Comparison of ENCODE assay signal across 1 cellular context in genomic region chr6:156691018-156691417, GRCh38.
TF ChIP-seq lines count a peak whose summit lies in the region.

No MANE protein-coding gene starts in this region.

TF ChIP-seq in GM12878, 131 proteins besides CTCF, POLR2A, EP300 and RAD21 (continued from another document):
- TF ChIP-seq RELB (IDR thresholded peaks at IDR 0.05; ENCODE audit: low read depth): peak; percentile 72; the same call in 1 of the 2 replicates
- TF ChIP-seq POU2F2 (IDR thresholded peaks at IDR 0.05; ENCODE audit: borderline replicate concordance, low read depth, low read length): peak; percentile 75
- peak; percentile 36 for TF ChIP-seq SP1 (IDR thresholded peaks at IDR 0.05; ENCODE audit: low read depth, low read length)
- TF ChIP-seq MTA2 (IDR thresholded peaks at IDR 0.05; ENCODE audit: low read depth): peak; percentile 88
- TF ChIP-seq GATAD2B (conservative IDR thresholded peaks at IDR 0.05; ENCODE audit: low read depth): peak; percentile 87; the same call in 1 of the 2 replicates
- TF ChIP-seq ATF7 (IDR thresholded peaks at IDR 0.05; ENCODE audit: low read depth): peak; percentile 48; the same call in 1 of the 2 replicates
- TF ChIP-seq IRF4 (IDR thresholded peaks at IDR 0.05; ENCODE audit: low read depth, low read length): peak; percentile 93
- no peak for TF ChIP-seq TBL1XR1 (IDR thresholded peaks at IDR 0.05; ENCODE audit: low read depth, low read length)
- TF ChIP-seq ZNF24 (IDR thresholded peaks at IDR 0.05): peak; percentile 86
- peak; percentile 30; the same call in 1 of the 2 replicates for TF ChIP-seq TAF1 (IDR thresholded peaks at IDR 0.05; ENCODE audit: borderline replicate concordance, low read depth, low read length)
- peak; percentile 93 for TF ChIP-seq ZNF687 (IDR thresholded peaks at IDR 0.05)
- 0 out of 2 replicates have a peak, but pooled peaks have one; percentile 30 for TF ChIP-seq TCF3 (IDR thresholded peaks at IDR 0.05; ENCODE audit: borderline replicate concordance, insufficient read depth, low read depth, low read length)
